In genomic region chr20:55354700-55355099, GRCh38 we compare ENCODE assay signal across 12 cellular contexts.
"Had no signal": no experiment of that assay in that cellular context is flagged by ENCODE, and none has a peak within 500 bp of the region (broad histone marks: within the 10 kb centered on the region; RNA-seq: fewer than 3 reads in every experiment).

No MANE protein-coding gene starts in this region.

- DNase-seq: activated CD4-positive, alpha-beta T cell treated with anti-CD3 and anti-CD28 coated beads, Interleukin-2, amount 10 ng/mL, durations not matched to agents 24 days and 14 days; activated CD4-positive, CD25-positive, alpha-beta regulatory T cell; activated CD8-positive, alpha-beta T cell treated with anti-CD3 and anti-CD28 coated beads, Interleukin-2, amount 10 ng/mL, durations not matched to agents 7 days and 5 days; activated naive CD4-positive, alpha-beta T cell treated with Interleukin-2 at 50 U/mL for 16 hours; activated T-cell treated with anti-CD3 and anti-CD28 coated beads, Interleukin-2, amount 50 U/mL, for 24 hours; caudate nucleus; foreskin keratinocyte; left cardiac atrium; lower lobe of right lung; spleen; stimulated activated CD4-positive, alpha-beta T cell treated with anti-CD3 and anti-CD28 coated beads, Interleukin-4, amount 100 ng/mL, for 4 hours; upper lobe of left lung had no signal
